1 cellular context compared by ENCODE assay signal in the genomic region with DNA sequence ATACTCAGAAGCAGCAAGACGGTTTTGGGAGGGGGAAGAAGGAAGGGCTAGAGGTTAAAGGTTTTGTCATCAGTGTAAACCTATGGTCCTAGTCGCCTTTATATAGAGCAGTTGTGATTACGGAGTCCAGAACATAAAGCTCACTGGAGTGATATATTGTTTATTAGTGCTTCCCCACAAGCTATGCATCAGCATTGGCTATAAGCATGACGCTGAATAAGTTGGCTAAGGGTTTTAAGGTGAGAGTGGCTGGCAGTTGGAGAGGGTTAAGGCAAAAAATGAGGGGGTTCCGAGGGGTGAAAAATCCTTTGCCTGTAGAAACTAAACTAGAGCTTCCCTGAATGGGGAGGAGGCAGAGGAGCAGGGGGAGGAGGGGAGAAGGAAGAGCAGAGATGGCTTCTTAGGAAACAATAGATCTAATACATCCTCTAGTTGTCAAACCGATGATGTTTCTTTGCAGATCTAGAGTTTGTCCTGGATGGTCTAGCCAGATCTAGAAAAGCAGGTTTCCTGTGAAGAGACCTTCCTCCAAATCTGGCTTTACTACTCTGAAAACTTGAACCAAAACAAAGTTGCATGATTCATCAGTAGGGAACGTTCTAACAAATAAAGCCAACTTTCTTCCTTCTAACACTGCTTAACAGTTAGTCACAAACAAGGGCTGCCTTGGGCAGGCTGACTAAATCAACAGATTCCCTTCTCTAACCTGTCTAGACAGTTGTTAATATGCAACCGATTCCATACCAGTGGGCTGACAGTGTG.
TF ChIP-seq lines count a peak whose summit lies in the region.

No MANE protein-coding gene starts in this region.

TF ChIP-seq in IMR-90, 13 proteins besides CTCF, POLR2A, EP300 and RAD21:
- TF ChIP-seq RFX5 (IDR thresholded peaks at IDR 0.05; ENCODE audit: low read depth, low read length) (no peak), ELK1 (IDR thresholded peaks at IDR 0.05; ENCODE audit: borderline replicate concordance, low read depth, low read length) (no peak), MXI1 (IDR thresholded peaks at IDR 0.05; ENCODE audit: borderline replicate concordance, low read depth, low read length) (no peak), MAZ (IDR thresholded peaks at IDR 0.05; ENCODE audit: borderline replicate concordance, low read depth, low read length) (peak; percentile 8; the same call in 1 of the 2 replicates), FOS (IDR thresholded peaks at IDR 0.05; ENCODE audit: low read depth, low read length) (peak; percentile 64), BHLHE40 (IDR thresholded peaks at IDR 0.05; ENCODE audit: low read depth, low read length) (0 out of 2 replicates have a peak, but pooled peaks have one; percentile 28)
- TF ChIP-seq, protein P1, sequence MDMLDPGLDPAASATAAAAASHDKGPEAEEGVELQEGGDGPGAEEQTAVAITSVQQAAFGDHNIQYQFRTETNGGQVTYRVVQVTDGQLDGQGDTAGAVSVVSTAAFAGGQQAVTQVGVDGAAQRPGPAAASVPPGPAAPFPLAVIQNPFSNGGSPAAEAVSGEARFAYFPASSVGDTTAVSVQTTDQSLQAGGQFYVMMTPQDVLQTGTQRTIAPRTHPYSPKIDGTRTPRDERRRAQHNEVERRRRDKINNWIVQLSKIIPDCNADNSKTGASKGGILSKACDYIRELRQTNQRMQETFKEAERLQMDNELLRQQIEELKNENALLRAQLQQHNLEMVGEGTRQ (IDR thresholded peaks at IDR 0.05; ENCODE audit: low read depth, low read length), result no peak
